17 cellular contexts compared by ENCODE assay signal in the genomic region with DNA sequence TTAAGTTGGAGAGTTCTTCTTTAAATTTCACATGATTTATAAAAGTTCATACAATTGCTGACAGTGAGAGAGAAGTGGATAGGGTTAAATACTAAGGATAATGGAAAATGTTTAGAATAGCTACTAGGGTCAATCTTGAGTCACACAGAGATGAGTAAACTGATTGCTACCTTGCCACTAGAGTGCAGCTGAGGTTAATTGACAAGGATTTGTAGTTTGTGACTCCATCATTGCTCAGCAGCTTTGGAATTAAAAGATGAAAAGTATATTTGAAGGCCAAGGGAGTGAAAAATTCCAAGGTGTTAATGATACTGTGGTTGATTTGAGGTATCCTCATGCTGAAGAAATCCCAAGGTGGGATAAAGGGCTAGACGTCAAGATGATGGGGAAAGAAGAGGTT.
DNase-seq lines count a peak whose midpoint lies in the region; ATAC-seq and TF ChIP-seq lines count a peak whose summit lies in the region.
"Had no signal": no experiment of that assay in that cellular context is flagged by ENCODE, and none has a peak within 500 bp of the region (broad histone marks: within the 10 kb centered on the region; RNA-seq: fewer than 3 reads in every experiment).

No MANE protein-coding gene starts in this region.

- H3K27ac Mint-ChIP-seq in activated CD4-positive, alpha-beta T cell treated with anti-CD3 and anti-CD28 coated beads, Interleukin-2, amount 10 ng/mL, durations not matched to agents 7 days and 5 days, result peak overlapping the region; percentile 13
- H3K27ac Mint-ChIP-seq in activated CD4-positive, alpha-beta T cell treated with anti-CD3 and anti-CD28 coated beads for 36 hours, result no peak overlapping the region
- peak overlapping the region; percentile 14 to 20 for H3K27ac Mint-ChIP-seq in stimulated activated naive CD8-positive, alpha-beta T cell treated with anti-CD3 and anti-CD28 coated beads, Interleukin-15, amount 100 ng/mL, for 72 hours
- no peak overlapping the region for H3K27ac Mint-ChIP-seq in Calu3 (ENCODE audit: unreplicated experiment)

- H3K36me3 Mint-ChIP-seq in activated CD4-positive, alpha-beta T cell treated with anti-CD3 and anti-CD28 coated beads, Interleukin-2, amount 10 ng/mL, durations not matched to agents 7 days and 5 days (ENCODE audit: low read depth), result peaks cover 60% of the 10 kb centered on the region
- H3K36me3 Mint-ChIP-seq in activated CD4-positive, alpha-beta T cell treated with anti-CD3 and anti-CD28 coated beads for 36 hours (ENCODE audit: low read depth), result peaks cover 21% of the 10 kb centered on the region
- H3K36me3 Mint-ChIP-seq in Calu3 (ENCODE audit: insufficient read depth, unreplicated experiment), result no peaks in the 10 kb centered on the region

- no peak for ATAC-seq in activated CD4-positive, alpha-beta T cell treated with anti-CD3 and anti-CD28 coated beads for 36 hours
- no peak for ATAC-seq in stimulated activated naive CD8-positive, alpha-beta T cell treated with anti-CD3 and anti-CD28 coated beads, Interleukin-15, amount 100 ng/mL, for 72 hours
- ATAC-seq: left ventricle myocardium superior had no signal

- no peak overlapping the region for H3K4me3 ChIP-seq in foreskin fibroblast (ENCODE audit: low read depth in 1 of 2, low read length in 2 of 2)

- POLR2A ChIA-PET in activated CD4-positive, alpha-beta T cell treated with anti-CD3 and anti-CD28 coated beads, Interleukin-2, amount 10 ng/mL, durations not matched to agents 7 days and 5 days (lab: Charles Lee), result no interaction called here
- POLR2A ChIA-PET in activated CD4-positive, alpha-beta T cell treated with anti-CD3 and anti-CD28 coated beads for 36 hours (lab: Charles Lee), result no interaction called here

- TF ChIP-seq CTCF in foreskin fibroblast (IDR thresholded peaks at IDR 0.05; ENCODE audit: low read depth, low read length) (no peak), Calu3 (IDR thresholded peaks at IDR 0.05; ENCODE audit: unreplicated experiment) (no peak)

- intact Hi-C loops in activated CD4-positive, alpha-beta T cell treated with anti-CD3 and anti-CD28 coated beads for 36 hours (cut with DNase I, micrococcal nuclease), result no loop called here
- intact Hi-C loops in Calu3 (cut with micrococcal nuclease; ENCODE audit: unreplicated experiment), result no loop called here

- CTCF ChIA-PET in activated CD4-positive, alpha-beta T cell treated with anti-CD3 and anti-CD28 coated beads, Interleukin-2, amount 10 ng/mL, durations not matched to agents 7 days and 5 days (lab: Charles Lee), result no interaction called here
- CTCF ChIA-PET in activated CD4-positive, alpha-beta T cell treated with anti-CD3 and anti-CD28 coated beads for 36 hours (lab: Charles Lee), result no interaction called here
- CTCF ChIA-PET in Calu3 (lab: Charles Lee), result no interaction called here

- no peaks in the 10 kb centered on the region for H3K9me3 Mint-ChIP-seq in activated CD4-positive, alpha-beta T cell treated with anti-CD3 and anti-CD28 coated beads, Interleukin-2, amount 10 ng/mL, durations not matched to agents 7 days and 5 days
- no peaks in the 10 kb centered on the region for H3K9me3 Mint-ChIP-seq in activated CD4-positive, alpha-beta T cell treated with anti-CD3 and anti-CD28 coated beads for 36 hours (ENCODE audit: low read depth)
- H3K9me3 Mint-ChIP-seq in stimulated activated naive CD8-positive, alpha-beta T cell treated with anti-CD3 and anti-CD28 coated beads, Interleukin-15, amount 100 ng/mL, for 72 hours, result no peaks in the 10 kb centered on the region
- no peaks in the 10 kb centered on the region for H3K9me3 Mint-ChIP-seq in Calu3 (ENCODE audit: low read depth, unreplicated experiment)
- H3K9me3 Mint-ChIP-seq: activated naive CD4-positive, alpha-beta T cell treated with anti-CD3 and anti-CD28 coated beads, Interleukin-2, amount 10 ng/mL, durations not matched to agents 7 days and 5 days; naive B cell had no signal

- H3K27me3 Mint-ChIP-seq in activated CD4-positive, alpha-beta T cell treated with anti-CD3 and anti-CD28 coated beads, Interleukin-2, amount 10 ng/mL, durations not matched to agents 7 days and 5 days, result no peaks in the 10 kb centered on the region
- H3K27me3 Mint-ChIP-seq in activated CD4-positive, alpha-beta T cell treated with anti-CD3 and anti-CD28 coated beads for 36 hours, result no peaks in the 10 kb centered on the region
- H3K27me3 Mint-ChIP-seq in stimulated activated naive CD8-positive, alpha-beta T cell treated with anti-CD3 and anti-CD28 coated beads, Interleukin-15, amount 100 ng/mL, for 72 hours, result no peaks in the 10 kb centered on the region
- H3K27me3 Mint-ChIP-seq in Calu3 (ENCODE audit: unreplicated experiment), result no peaks in the 10 kb centered on the region
- H3K27me3 Mint-ChIP-seq: activated naive CD4-positive, alpha-beta T cell treated with anti-CD3 and anti-CD28 coated beads, Interleukin-2, amount 10 ng/mL, durations not matched to agents 7 days and 5 days; naive B cell had no signal

- BruUV-seq in Calu3 (replicated peaks; lab: Mats Ljungman, UMichigan), result no TSS peak

- peaks cover 3% of the 10 kb centered on the region for H3K4me1 Mint-ChIP-seq in activated CD4-positive, alpha-beta T cell treated with anti-CD3 and anti-CD28 coated beads, Interleukin-2, amount 10 ng/mL, durations not matched to agents 7 days and 5 days
- H3K4me1 Mint-ChIP-seq in activated CD4-positive, alpha-beta T cell treated with anti-CD3 and anti-CD28 coated beads for 36 hours, result no peaks in the 10 kb centered on the region
- H3K4me1 Mint-ChIP-seq in stimulated activated naive CD8-positive, alpha-beta T cell treated with anti-CD3 and anti-CD28 coated beads, Interleukin-15, amount 100 ng/mL, for 72 hours, result peaks cover 4% of the 10 kb centered on the region
- peaks cover 25% of the 10 kb centered on the region for H3K4me1 Mint-ChIP-seq in Calu3 (ENCODE audit: low read depth, unreplicated experiment)
- H3K4me1 Mint-ChIP-seq: activated naive CD4-positive, alpha-beta T cell treated with anti-CD3 and anti-CD28 coated beads, Interleukin-2, amount 10 ng/mL, durations not matched to agents 7 days and 5 days had no signal

- no peak for DNase-seq in activated CD4-positive, alpha-beta T cell treated with anti-CD3 and anti-CD28 coated beads, Interleukin-2, amount 10 ng/mL, durations not matched to agents 7 days and 5 days
- no peak for DNase-seq in activated CD4-positive, alpha-beta T cell treated with anti-CD3 and anti-CD28 coated beads for 36 hours
- DNase-seq in RKO (ENCODE audit: low spot score) (peak; percentile 81), foreskin fibroblast (peak; percentile 45 to 70), SK-N-DZ (ENCODE audit: low spot score) (no peak), Calu3 (no peak), NCI-H1048 (lab: John Stamatoyannopoulos, UW) (no peak)
- no peak for DNase-seq in stimulated activated naive CD8-positive, alpha-beta T cell treated with anti-CD3 and anti-CD28 coated beads, Interleukin-15, amount 100 ng/mL, for 72 hours
- DNase-seq: activated CD4-positive, alpha-beta T cell treated with anti-CD3 and anti-CD28 coated beads for 48 hours; activated CD8-positive, alpha-beta memory T cell treated with anti-CD3 and anti-CD28 coated beads, Interleukin-2, amount 50 U/mL, for 48 hours; activated naive CD4-positive, alpha-beta T cell treated with anti-CD3 and anti-CD28 coated beads, Interleukin-2, amount 10 ng/mL, durations not matched to agents 7 days and 5 days; DMS79 treated with DMSO at 0.1 percent for 48 hours; left ventricle myocardium superior; naive B cell; NCI-H1694 treated with DMSO at 0.1 percent for 48 hours; NCI-H446 treated with DMSO at 0.1 percent for 48 hours; small intestine had no signal

- no peak overlapping the region for H3K4me3 Mint-ChIP-seq in activated CD4-positive, alpha-beta T cell treated with anti-CD3 and anti-CD28 coated beads, Interleukin-2, amount 10 ng/mL, durations not matched to agents 7 days and 5 days
- no peak overlapping the region for H3K4me3 Mint-ChIP-seq in activated CD4-positive, alpha-beta T cell treated with anti-CD3 and anti-CD28 coated beads for 36 hours
- no peak overlapping the region for H3K4me3 Mint-ChIP-seq in stimulated activated naive CD8-positive, alpha-beta T cell treated with anti-CD3 and anti-CD28 coated beads, Interleukin-15, amount 100 ng/mL, for 72 hours
- no peak overlapping the region for H3K4me3 Mint-ChIP-seq in Calu3 (ENCODE audit: low read depth, unreplicated experiment)
- H3K4me3 Mint-ChIP-seq: activated naive CD4-positive, alpha-beta T cell treated with anti-CD3 and anti-CD28 coated beads, Interleukin-2, amount 10 ng/mL, durations not matched to agents 7 days and 5 days; naive B cell had no signal

Comparison
In these comparisons a context has a peak if more than half of its experiments do, and no peak if none do; other contexts are left out.
1. H3K27ac Mint-ChIP-seq: peak in activated CD4-positive, alpha-beta T cell treated with anti-CD3 and anti-CD28 coated beads, Interleukin-2, amount 10 ng/mL, durations not matched to agents 7 days and 5 days (single experiment) and stimulated activated naive CD8-positive, alpha-beta T cell treated with anti-CD3 and anti-CD28 coated beads, Interleukin-15, amount 100 ng/mL, for 72 hours (2 of 2); none in activated CD4-positive, alpha-beta T cell treated with anti-CD3 and anti-CD28 coated beads for 36 hours (single experiment) and Calu3 (single experiment).
2. DNase-seq: peak in RKO (single experiment) and foreskin fibroblast (2 of 2); none in activated CD4-positive, alpha-beta T cell treated with anti-CD3 and anti-CD28 coated beads, Interleukin-2, amount 10 ng/mL, durations not matched to agents 7 days and 5 days (single experiment), activated CD4-positive, alpha-beta T cell treated with anti-CD3 and anti-CD28 coated beads for 36 hours (single experiment), stimulated activated naive CD8-positive, alpha-beta T cell treated with anti-CD3 and anti-CD28 coated beads, Interleukin-15, amount 100 ng/mL, for 72 hours (0 of 2), SK-N-DZ (single experiment), Calu3 (single experiment) and NCI-H1048 (single experiment).